8 cellular contexts compared by ENCODE assay signal in the genomic region with DNA sequence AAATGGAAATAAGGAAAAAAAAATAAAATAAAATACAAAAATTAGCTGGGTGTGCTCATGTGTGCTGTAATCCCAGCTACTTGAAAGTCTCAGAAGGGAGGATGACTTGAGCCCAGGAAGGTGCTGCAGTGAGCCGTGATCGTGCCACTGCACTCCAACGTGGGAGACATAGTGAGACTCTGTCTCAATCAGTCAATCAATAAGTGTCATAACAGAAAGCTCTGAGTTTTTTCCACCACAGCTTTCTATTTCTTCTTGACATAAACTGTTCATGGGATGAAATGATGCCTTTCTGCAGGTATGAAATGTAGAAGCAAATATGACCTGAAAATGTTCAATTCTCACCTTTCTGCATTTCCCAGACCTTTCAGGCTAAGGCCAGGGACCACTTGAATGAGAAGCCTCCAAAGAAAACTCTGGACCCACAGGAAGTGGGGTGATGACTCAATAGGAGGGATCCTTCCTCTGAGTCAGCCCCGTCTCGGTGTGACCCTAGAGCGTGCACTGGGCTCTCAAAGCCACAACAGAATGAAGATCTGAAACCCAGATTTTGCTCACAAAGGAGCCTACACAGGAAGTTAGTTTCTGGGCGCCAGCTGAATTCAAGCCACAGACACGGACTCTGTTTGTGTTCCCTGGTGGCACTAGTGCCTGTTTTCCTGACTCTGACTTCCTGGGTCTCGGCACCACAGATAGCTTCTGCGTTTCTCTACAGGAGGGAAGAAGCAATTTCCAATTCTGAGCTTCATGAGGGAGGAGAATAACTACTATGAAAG.
DNase-seq lines count a peak whose midpoint lies in the region; ATAC-seq and TF ChIP-seq lines count a peak whose summit lies in the region.

No MANE protein-coding gene starts in this region.

- H3K4me3 ChIP-seq in RWPE2 (ENCODE audit: severe bottlenecking) (no peak overlapping the region), heart right ventricle (peak overlapping the region in 3 of 10 donors; percentile 1 to 27 (median 6)), smooth muscle cell (no peak overlapping the region)

- H2AFZ ChIP-seq in smooth muscle cell (ENCODE audit: low read depth) = peak overlapping the region; percentile 82

- intact Hi-C loops in heart right ventricle (cut with DNase I) = loop anchor here in 2 of 10 donors (5.0 kb wide), 2 partner anchors 53 to 63 kb away; partner anchors contain the start of gene ANKH (in 1 of the 2)

- H3K27ac ChIP-seq in RWPE2 (ENCODE audit: poor library complexity, severe bottlenecking) (peak overlapping the region; percentile 88), heart right ventricle (peak overlapping the region in 8 of 10 donors; percentile 44 to 94 (median 70)), smooth muscle cell (ENCODE audit: low read depth) (peak overlapping the region; percentile 97)

- ATAC-seq in GM18517 (IDR thresholded peaks at IDR 0.05; ENCODE audit: unreplicated experiment) (peak; percentile 99), HG03045 (IDR thresholded peaks at IDR 0.05; ENCODE audit: unreplicated experiment) (peak; percentile 98), RWPE2 (ENCODE audit: low read depth) (peak; percentile 98), heart right ventricle (peak; percentile 63 to 84 (median 70))

- H3F3A ChIP-seq in smooth muscle cell (ENCODE audit: low read depth) = no peaks in the 10 kb centered on the region

- no peaks in the 10 kb centered on the region for H3K9me3 Mint-ChIP-seq in endothelial cell (ENCODE audit: unreplicated experiment)

- H3K36me3 ChIP-seq in RWPE2 (ENCODE audit: low read depth) (no peaks in the 10 kb centered on the region), heart right ventricle (peaks cover 0 to 6% (median 0%) of the 10 kb centered on the region in 9 donors), smooth muscle cell (ENCODE audit: low read depth) (no peaks in the 10 kb centered on the region)

- H3K27me3 ChIP-seq in RWPE2 (ENCODE audit: insufficient read depth, poor library complexity, severe bottlenecking) = no peaks in the 10 kb centered on the region
- H3K27me3 ChIP-seq in heart right ventricle = no peaks in the 10 kb centered on the region
- H3K27me3 ChIP-seq in smooth muscle cell (ENCODE audit: low read depth) = no peaks in the 10 kb centered on the region

- H4K20me1 ChIP-seq in smooth muscle cell (ENCODE audit: low read depth) = no peaks in the 10 kb centered on the region

- H3K79me2 ChIP-seq in smooth muscle cell (ENCODE audit: low read depth) = peaks cover 4% of the 10 kb centered on the region

- 44 to 46% methylated on average over 10 of the region's 10 CpGs for WGBS in heart right ventricle, 2 donors
- WGBS in smooth muscle cell (ENCODE audit: low lambda C conversion rate) = 45% methylated on average over 10 of the region's 10 CpGs

- H3K4me1 ChIP-seq in RWPE2 (ENCODE audit: insufficient read depth, poor library complexity, severe bottlenecking) (peaks cover 22% of the 10 kb centered on the region), heart right ventricle (peaks cover 7 to 72% (median 53%) of the 10 kb centered on the region in 9 donors), smooth muscle cell (ENCODE audit: low read depth) (peaks cover 7% of the 10 kb centered on the region)

- peak overlapping the region; percentile 80 for H3K4me2 ChIP-seq in smooth muscle cell

- peaks cover 4% of the 10 kb centered on the region for H3K27me3 Mint-ChIP-seq in endothelial cell (ENCODE audit: unreplicated experiment)

- H3K36me3 Mint-ChIP-seq in endothelial cell (ENCODE audit: low read depth, unreplicated experiment) = peaks cover 5% of the 10 kb centered on the region

- peaks cover 5% of the 10 kb centered on the region for H3K4me1 Mint-ChIP-seq in endothelial cell (ENCODE audit: unreplicated experiment)

- TF ChIP-seq CTCF in RWPE2 (IDR thresholded peaks at IDR 0.05; ENCODE audit: poor library complexity, severe bottlenecking) (no peak), heart right ventricle (IDR thresholded peaks at IDR 0.05) (no peak), smooth muscle cell (IDR thresholded peaks at IDR 0.05; ENCODE audit: borderline replicate concordance, insufficient read depth, poor library complexity, severe bottlenecking) (no peak), endothelial cell (IDR thresholded peaks at IDR 0.05; ENCODE audit: unreplicated experiment) (no peak)

- no peak overlapping the region for H3K4me3 Mint-ChIP-seq in endothelial cell (ENCODE audit: unreplicated experiment)

- DNase-seq in RWPE2 (ENCODE audit: low spot score) = peak; percentile 79
- peak; percentile 90 for DNase-seq in activated effector memory CD4-positive, alpha-beta T cell treated with anti-CD3 and anti-CD28 coated beads, Interleukin-2, amount 50 U/mL, for 16 hours
- peak; percentile 34 to 66 for DNase-seq in heart right ventricle
- DNase-seq in smooth muscle cell (lab: John Stamatoyannopoulos, UW; ENCODE audit: unreplicated experiment) = no peak
- no peak for DNase-seq in NCI-H146 (lab: John Stamatoyannopoulos, UW)
- no peak for DNase-seq in endothelial cell (ENCODE audit: low spot score)

- no peak overlapping the region for H3K27ac Mint-ChIP-seq in endothelial cell (ENCODE audit: unreplicated experiment)

- H3K9me3 ChIP-seq in RWPE2 (ENCODE audit: severe bottlenecking) = no peaks in the 10 kb centered on the region
- H3K9me3 ChIP-seq in heart right ventricle = no peaks in the 10 kb centered on the region
- no peaks in the 10 kb centered on the region for H3K9me3 ChIP-seq in smooth muscle cell (replicated peaks; ENCODE audit: low read depth)

- H3K9ac ChIP-seq in smooth muscle cell (ENCODE audit: low read depth) = peak overlapping the region; percentile 80

Comparison
In these comparisons a context has a peak if more than half of its experiments do, and no peak if none do; other contexts are left out.
1. DNase-seq: peak in RWPE2 (single experiment), activated effector memory CD4-positive, alpha-beta T cell treated with anti-CD3 and anti-CD28 coated beads, Interleukin-2, amount 50 U/mL, for 16 hours (single experiment) and heart right ventricle (2 of 2); none in smooth muscle cell (single experiment), NCI-H146 (single experiment) and endothelial cell (single experiment).
2. Peak in every context shown above with its lines, with median percentiles within 50 percentile points of each other: ATAC-seq and H3K27ac ChIP-seq.